Comparison of ENCODE assay signal across 8 cellular contexts in the genomic region with DNA sequence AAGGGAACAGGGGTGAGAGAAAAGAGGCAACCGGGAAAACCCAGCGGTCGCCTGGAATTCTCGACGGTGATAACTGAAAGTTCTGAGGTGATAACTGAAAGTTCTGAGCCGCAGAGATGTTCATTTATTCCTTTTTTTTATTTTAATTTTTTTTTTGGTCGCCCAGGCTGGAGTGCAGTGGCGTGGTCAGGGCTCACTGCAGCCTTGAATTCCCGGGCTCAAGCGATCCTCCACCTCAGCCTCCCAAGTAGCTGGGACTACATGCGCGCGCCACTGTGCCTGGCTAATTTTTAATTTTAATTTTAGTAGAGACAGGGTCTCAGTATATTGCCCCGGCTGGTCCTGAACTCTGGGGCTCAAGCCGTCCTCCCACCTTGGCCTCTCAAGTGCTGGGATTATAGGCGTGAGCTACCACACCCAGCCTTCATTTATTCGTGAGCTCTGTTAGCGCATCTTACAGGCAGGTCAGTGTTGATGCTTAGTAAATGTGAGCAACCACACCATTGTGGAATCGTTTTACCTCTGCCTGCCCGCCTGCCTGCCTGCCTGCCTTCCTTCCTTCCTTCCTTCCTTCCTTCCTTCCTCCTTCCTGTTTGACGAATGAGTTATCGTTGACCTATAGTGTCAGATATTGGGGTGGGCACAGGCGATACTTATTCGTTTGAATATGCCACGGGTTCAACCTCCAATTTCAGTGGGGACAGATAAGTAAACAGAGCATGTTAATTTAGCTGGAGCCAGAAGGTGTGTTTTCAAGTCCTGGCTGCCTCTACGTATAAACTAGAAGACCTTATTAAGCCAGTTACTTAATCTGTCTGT. TPM values are rescaled to one million over a fixed set of nuclear protein-coding genes. Genes with fewer than 3 reads are reported as not detected.
DNase-seq lines count a peak whose midpoint lies in the region; ATAC-seq, FAIRE-seq and TF ChIP-seq lines count a peak whose summit lies in the region.

No MANE protein-coding gene starts in this region.

- H3K27me3 ChIP-seq in HL-60 (ENCODE audit: insufficient read depth, poor library complexity, severe bottlenecking): no peaks in the 10 kb centered on the region
- no peaks in the 10 kb centered on the region for H3K27me3 ChIP-seq in testis

- H3K36me3 ChIP-seq in kidney (ENCODE audit: control insufficient read depth in 1 of 2, insufficient read depth in 2 of 2, low read length in 2 of 2): peaks cover 0 to 8% of the 10 kb centered on the region in 2 donors
- H3K36me3 ChIP-seq in testis (ENCODE audit: low read depth, missing control alignments): no peaks in the 10 kb centered on the region

- H3K4me1 Mint-ChIP-seq in activated naive CD8-positive, alpha-beta T cell treated with anti-CD3 and anti-CD28 coated beads, Interleukin-2, amount 10 ng/mL, durations not matched to agents 7 days and 5 days: peaks cover 16% of the 10 kb centered on the region

- no peak for ATAC-seq in activated naive CD8-positive, alpha-beta T cell treated with anti-CD3 and anti-CD28 coated beads, Interleukin-2, amount 10 ng/mL, durations not matched to agents 7 days and 5 days (ENCODE audit: low read depth)

- POLR2A ChIA-PET in activated naive CD8-positive, alpha-beta T cell treated with anti-CD3 and anti-CD28 coated beads, Interleukin-2, amount 10 ng/mL, durations not matched to agents 7 days and 5 days (lab: Charles Lee): interaction anchor here (0.9 to 1.1 kb wide), 2 partner anchors 281 to 334 kb away, joined by 3 read pairs; a partner anchor contains a TSS

- 22 to 33% methylated on average over 26 of the region's 26 CpGs for WGBS in testis, 2 donors

- H3K27me3 Mint-ChIP-seq in activated naive CD8-positive, alpha-beta T cell treated with anti-CD3 and anti-CD28 coated beads, Interleukin-2, amount 10 ng/mL, durations not matched to agents 7 days and 5 days: no peaks in the 10 kb centered on the region

- TF ChIP-seq POLR2A in testis (IDR thresholded peaks at IDR 0.05): no peak

- peak overlapping the region; percentile 89 for H3K27ac ChIP-seq in HL-60 (replicated peaks)
- peak overlapping the region in 1 of 2 donors; percentile 87 for H3K27ac ChIP-seq in kidney (ENCODE audit: low read depth in 2 of 2, low read length in 2 of 2)
- peak overlapping the region; percentile 83 to 87 for H3K27ac ChIP-seq in testis

- H3K9me3 ChIP-seq in kidney (ENCODE audit: control insufficient read depth in 1 of 2, low read length in 2 of 2) (no peaks in the 10 kb centered on the region), testis (no peaks in the 10 kb centered on the region)

- peaks cover 6 to 10% of the 10 kb centered on the region in 2 donors for H3K4me1 ChIP-seq in kidney (ENCODE audit: control insufficient read depth in 1 of 2, insufficient read depth in 1 of 2, low read depth in 1 of 2, low read length in 2 of 2)
- peaks cover 19% of the 10 kb centered on the region for H3K4me1 ChIP-seq in testis

- peaks cover 16% of the 10 kb centered on the region for H3K36me3 Mint-ChIP-seq in activated naive CD8-positive, alpha-beta T cell treated with anti-CD3 and anti-CD28 coated beads, Interleukin-2, amount 10 ng/mL, durations not matched to agents 7 days and 5 days

- peak overlapping the region; percentile 64 for H3K4me3 ChIP-seq in HL-60 (replicated peaks; ENCODE audit: insufficient read depth, low read length)
- H3K4me3 ChIP-seq in kidney (ENCODE audit: low read length in 2 of 2): peak overlapping the region; percentile 36 to 88
- peak overlapping the region; percentile 59 to 82 for H3K4me3 ChIP-seq in testis

- H3K9me3 Mint-ChIP-seq in activated naive CD8-positive, alpha-beta T cell treated with anti-CD3 and anti-CD28 coated beads, Interleukin-2, amount 10 ng/mL, durations not matched to agents 7 days and 5 days: no peaks in the 10 kb centered on the region

- TF ChIP-seq CTCF in HL-60 (IDR thresholded peaks at IDR 0.05; ENCODE audit: insufficient read depth, low read length): no peak
- no peak for TF ChIP-seq CTCF in kidney (IDR thresholded peaks at IDR 0.05; ENCODE audit: borderline replicate concordance, extremely low read depth, insufficient read depth)
- no peak for TF ChIP-seq CTCF in testis (IDR thresholded peaks at IDR 0.05)

- intact Hi-C loops in kidney (cut with DNase I): no loop called here
- intact Hi-C loops in testis (cut with DNase I; ENCODE audit: low total_unique reads): no loop called here

- peak overlapping the region; percentile 85 for H3K27ac Mint-ChIP-seq in activated naive CD8-positive, alpha-beta T cell treated with anti-CD3 and anti-CD28 coated beads, Interleukin-2, amount 10 ng/mL, durations not matched to agents 7 days and 5 days

- no peak for FAIRE-seq in kidney (lab: Jason Lieb, UNC)

- DNase-seq in activated effector memory CD4-positive, alpha-beta T cell treated with anti-CD3 and anti-CD28 coated beads, Interleukin-2, amount 50 U/mL, for 16 hours: peak; percentile 64
- DNase-seq in activated effector memory CD4-positive, alpha-beta T cell treated with Interleukin-2 at 50 U/mL for 16 hours: no peak
- DNase-seq in HL-60 (ENCODE audit: low read depth in 1 of 2, low spot score in 1 of 2) (no peak), kidney (no peak), testis (no peak), cerebellar cortex (ENCODE audit: low spot score) (no peak), NCI-H2171 (lab: John Stamatoyannopoulos, UW) (no peak)
- no peak for DNase-seq in activated naive CD8-positive, alpha-beta T cell treated with anti-CD3 and anti-CD28 coated beads, Interleukin-2, amount 10 ng/mL, durations not matched to agents 7 days and 5 days

- H3K4me3 Mint-ChIP-seq in activated naive CD8-positive, alpha-beta T cell treated with anti-CD3 and anti-CD28 coated beads, Interleukin-2, amount 10 ng/mL, durations not matched to agents 7 days and 5 days: peak overlapping the region; percentile 97

- peak overlapping the region in 1 of 2 donors; percentile 51 for H3K9ac ChIP-seq in kidney (ENCODE audit: low read length in 2 of 2)

RNA-seq across cellular contexts. Expression of a gene that starts 0.6 kb away (rescaled TPM):
- 1 to 10 TPM; 8.5 to 9.8 TPM for total RNA-seq in activated naive CD8-positive, alpha-beta T cell treated with anti-CD3 and anti-CD28 coated beads, Interleukin-2, amount 10 ng/mL, durations not matched to agents 7 days and 5 days
- 12.7 TPM for total RNA-seq in kidney
- 7.8 TPM for polyA plus RNA-seq in kidney (ENCODE audit: insufficient read depth, low read depth, low replicate concordance)
- 10 to 100 TPM; 15.7 to 24.3 TPM for total RNA-seq in testis
- 20.2 TPM for polyA plus RNA-seq in testis (ENCODE audit: insufficient read depth, low read depth, low replicate concordance)
